In the genomic region with DNA sequence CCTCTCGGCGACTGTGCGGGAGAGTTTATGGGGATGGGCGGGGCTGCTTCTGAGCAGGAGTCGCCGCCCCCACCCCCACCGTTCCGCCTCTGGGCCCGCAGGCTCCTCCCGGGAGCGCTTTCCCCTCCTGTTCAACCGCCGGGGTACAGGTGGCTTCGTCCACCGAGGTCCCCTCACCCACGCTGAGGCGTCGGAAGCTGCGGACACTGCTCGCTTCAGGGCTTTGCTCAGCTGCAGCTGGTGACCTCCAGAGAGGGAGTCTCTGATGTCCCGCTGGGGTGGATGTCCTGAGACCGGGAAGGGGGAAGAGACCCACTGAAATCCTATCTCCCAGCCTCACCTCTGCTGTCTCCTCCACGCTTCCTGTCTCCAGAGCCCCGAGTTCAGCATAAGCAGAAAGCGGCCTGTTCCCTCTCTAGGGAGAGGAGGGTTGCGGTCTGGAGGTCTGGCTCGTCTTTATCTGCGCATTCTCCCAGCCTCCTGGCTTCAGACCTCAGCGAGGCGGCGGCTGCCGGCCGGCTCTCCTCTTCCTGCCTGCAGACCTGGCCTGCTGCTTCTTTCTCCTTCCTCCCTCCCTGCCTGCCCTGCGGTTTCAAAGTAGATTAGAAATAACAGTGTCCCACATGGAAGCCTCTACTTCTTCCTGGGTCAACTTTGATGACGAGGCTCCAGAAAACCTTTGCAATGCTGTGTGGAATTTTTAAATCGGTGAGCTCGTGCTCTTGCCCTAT, we compare ENCODE assay signal across 9 cellular contexts. TPM values are rescaled to one million over a fixed set of nuclear protein-coding genes. Genes with fewer than 3 reads are reported as not detected.
DNase-seq lines count a peak whose midpoint lies in the region; ATAC-seq and TF ChIP-seq lines count a peak whose summit lies in the region.
"Had no signal": no experiment of that assay in that cellular context is flagged by ENCODE, and none has a peak within 500 bp of the region (broad histone marks: within the 10 kb centered on the region; RNA-seq: fewer than 3 reads in every experiment).

No MANE protein-coding gene starts in this region.

- TF ChIP-seq CTCF in natural killer cell (IDR thresholded peaks at IDR 0.05) = no peak

- DNase-seq in DMS153 (lab: John Stamatoyannopoulos, UW) = peak; percentile 37
- peak; percentile 67 for DNase-seq in MV-4-11 (lab: John Stamatoyannopoulos, UW)
- DNase-seq in cerebellum (ENCODE audit: low spot score) = peak; percentile 73
- DNase-seq in natural killer cell = no peak
- no peak for DNase-seq in ecto neural progenitor cell (ENCODE audit: low spot score)
- no peak for DNase-seq in COLO829 (ENCODE audit: low spot score)
- no peak for DNase-seq in NCI-H69 (lab: John Stamatoyannopoulos, UW)
- DNase-seq: NCI-H226 had no signal

- H3K27me3 Mint-ChIP-seq in natural killer cell (ENCODE audit: low read depth in 2 of 2) = peaks cover 37 to 56% of the 10 kb centered on the region in 2 donors

- intact Hi-C loops in natural killer cell (cut with micrococcal nuclease) = no loop called here

- H3K4me1 Mint-ChIP-seq in natural killer cell = peaks cover 17 to 25% of the 10 kb centered on the region in 2 donors

- H3K9me3 Mint-ChIP-seq in natural killer cell = no peaks in the 10 kb centered on the region

- no peaks in the 10 kb centered on the region for H3K36me3 Mint-ChIP-seq in natural killer cell

- no peak overlapping the region for H3K27ac Mint-ChIP-seq in natural killer cell

- H3K4me3 Mint-ChIP-seq in natural killer cell = peak overlapping the region; percentile 76

- no peak for ATAC-seq in natural killer cell
- ATAC-seq in GM18873 (IDR thresholded peaks at IDR 0.05; ENCODE audit: low FRiP score, unreplicated experiment) = no peak

RNA-seq across cellular contexts. Expression of a gene that starts 1.8 kb away (rescaled TPM):
- 16.0 TPM for total RNA-seq in cerebellum
- total RNA-seq in natural killer cell = 1 to 10 TPM; 2.8 to 3.8 (median 2.9) TPM

RNA-seq across cellular contexts. Expression of a gene that starts 36.4 kb away (rescaled TPM):
- total RNA-seq in cerebellum = 2.4 TPM
- under 1 TPM in 1 of 3 donors, not detected in 2; 0.82 TPM for total RNA-seq in natural killer cell

Comparison
In these comparisons a context has a peak if more than half of its experiments do, and no peak if none do; other contexts are left out.
1. DNase-seq: peak in DMS153 (single experiment), MV-4-11 (single experiment) and cerebellum (single experiment); none in natural killer cell (single experiment), ecto neural progenitor cell (single experiment), COLO829 (single experiment) and NCI-H69 (single experiment).